In genomic region chr7:13021971-13022370, GRCh38 we compare ENCODE assay signal across 26 cellular contexts.
"Had no signal": no experiment of that assay in that cellular context is flagged by ENCODE, and none has a peak within 500 bp of the region (broad histone marks: within the 10 kb centered on the region; RNA-seq: fewer than 3 reads in every experiment).

No MANE protein-coding gene starts in this region.

- H3K9me3 Mint-ChIP-seq: activated naive CD4-positive, alpha-beta T cell treated with anti-CD3 and anti-CD28 coated beads, Interleukin-2, amount 50 U/mL, for 24 hours; activated naive CD8-positive, alpha-beta T cell treated with anti-CD3 and anti-CD28 coated beads, Interleukin-2, amount 50 U/mL, for 24 hours; activated T-cell treated with anti-CD3 and anti-CD28 coated beads, Interleukin-2, amount 50 U/mL, for 24 hours; activated T-helper 1 cell treated with anti-CD3 and anti-CD28 coated beads, Interleukin-12 subunit alpha, Interleukin-12 subunit beta, Interleukin-2, Interleukin-4 antibody, amounts not matched to agents 30 ng/mL and 10 ng/mL and 1 ng/mL, durations not matched to agents 14 hours and 24 hours and 36 hours had no signal

- H3K27ac Mint-ChIP-seq: activated CD8-positive, alpha-beta T cell treated with anti-CD3 and anti-CD28 coated beads, Interleukin-2, amount 10 ng/mL, durations not matched to agents 7 days and 5 days; activated naive CD4-positive, alpha-beta T cell treated with anti-CD3 and anti-CD28 coated beads, Interleukin-2, amount 50 U/mL, for 24 hours; activated naive CD8-positive, alpha-beta T cell treated with anti-CD3 and anti-CD28 coated beads, Interleukin-2, amount 50 U/mL, for 24 hours; activated T-cell treated with anti-CD3 and anti-CD28 coated beads, Interleukin-2, amount 50 U/mL, for 24 hours; activated T-helper 1 cell treated with anti-CD3 and anti-CD28 coated beads, Interleukin-12 subunit alpha, Interleukin-12 subunit beta, Interleukin-2, Interleukin-4 antibody, amounts not matched to agents 30 ng/mL and 10 ng/mL and 1 ng/mL, durations not matched to agents 14 hours and 24 hours and 36 hours had no signal

- H3K4me3 Mint-ChIP-seq: activated CD8-positive, alpha-beta T cell treated with anti-CD3 and anti-CD28 coated beads, Interleukin-2, amount 10 ng/mL, durations not matched to agents 7 days and 5 days; activated naive CD4-positive, alpha-beta T cell treated with anti-CD3 and anti-CD28 coated beads, Interleukin-2, amount 50 U/mL, for 24 hours; activated naive CD8-positive, alpha-beta T cell treated with anti-CD3 and anti-CD28 coated beads, Interleukin-2, amount 50 U/mL, for 24 hours; activated T-cell treated with anti-CD3 and anti-CD28 coated beads, Interleukin-2, amount 50 U/mL, for 24 hours; activated T-helper 1 cell treated with anti-CD3 and anti-CD28 coated beads, Interleukin-12 subunit alpha, Interleukin-12 subunit beta, Interleukin-2, Interleukin-4 antibody, amounts not matched to agents 30 ng/mL and 10 ng/mL and 1 ng/mL, durations not matched to agents 14 hours and 24 hours and 36 hours had no signal

- H3K4me1 Mint-ChIP-seq: activated naive CD4-positive, alpha-beta T cell treated with anti-CD3 and anti-CD28 coated beads, Interleukin-2, amount 50 U/mL, for 24 hours; activated naive CD8-positive, alpha-beta T cell treated with anti-CD3 and anti-CD28 coated beads, Interleukin-2, amount 50 U/mL, for 24 hours had no signal

- H3K27me3 Mint-ChIP-seq: activated naive CD4-positive, alpha-beta T cell treated with anti-CD3 and anti-CD28 coated beads, Interleukin-2, amount 50 U/mL, for 24 hours had no signal

- H3K36me3 ChIP-seq: brain microvascular endothelial cell, cardiac muscle cell, MG63 had no signal

- DNase-seq: activated CD4-positive, alpha-beta T cell treated with anti-CD3 and anti-CD28 coated beads for 4 hours; activated CD8-positive, alpha-beta memory T cell treated with anti-CD3 and anti-CD28 coated beads, Interleukin-2, amount 50 U/mL, for 48 hours; activated CD8-positive, alpha-beta T cell treated with anti-CD3 and anti-CD28 coated beads, Interleukin-2, amount 10 ng/mL, durations not matched to agents 7 days and 5 days; activated effector memory CD4-positive, alpha-beta T cell treated with Interleukin-2 at 50 U/mL for 16 hours; activated naive CD4-positive, alpha-beta T cell; activated naive CD8-positive, alpha-beta T cell treated with anti-CD3 and anti-CD28 coated beads, Interleukin-2, amount 50 U/mL, for 24 hours; activated T-cell treated with anti-CD3 and anti-CD28 coated beads, Interleukin-2, amount 50 U/mL, for 24 hours; amniotic stem cell; cerebellar nuclear complex; MG63; MV-4-11; NCI-H1417 treated with DMSO at 0.1 percent for 48 hours; NCI-H1694; NCI-H2029; NCI-H2107; NCI-H2171 treated with DMSO at 0.1 percent for 48 hours; NCI-H226; NCI-H526 treated with DMSO at 0.1 percent for 48 hours; SIG-M5; T-helper 1 cell had no signal

- H3K4me3 ChIP-seq: cardiac muscle cell, MG63, SK-N-MC had no signal

- H3K27ac ChIP-seq: brain microvascular endothelial cell, cardiac muscle cell, SK-N-MC had no signal

- ATAC-seq: activated CD4-positive, CD25-positive, alpha-beta regulatory T cell treated with anti-CD3 and anti-CD28 coated beads, Interleukin-2, amount 50 U/mL, for 24 hours; activated CD8-positive, alpha-beta T cell treated with anti-CD3 and anti-CD28 coated beads, Interleukin-2, amount 10 ng/mL, durations not matched to agents 7 days and 5 days; activated naive CD8-positive, alpha-beta T cell treated with anti-CD3 and anti-CD28 coated beads, Interleukin-2, amount 50 U/mL, for 24 hours had no signal

- H3K27me3 ChIP-seq: brain microvascular endothelial cell, cardiac muscle cell, MG63 had no signal

- H3K36me3 Mint-ChIP-seq: activated naive CD4-positive, alpha-beta T cell treated with anti-CD3 and anti-CD28 coated beads, Interleukin-2, amount 50 U/mL, for 24 hours had no signal
